Comparison of ENCODE assay signal across 8 cellular contexts in genomic region chr20:16069416-16070010, GRCh38.
DNase-seq lines count a peak whose midpoint lies in the region; ATAC-seq, FAIRE-seq and TF ChIP-seq lines count a peak whose summit lies in the region.
"Had no signal": no experiment of that assay in that cellular context is flagged by ENCODE, and none has a peak within 500 bp of the region (broad histone marks: within the 10 kb centered on the region; RNA-seq: fewer than 3 reads in every experiment).

No MANE protein-coding gene starts in this region.

- no peaks in the 10 kb centered on the region for H3K27me3 Mint-ChIP-seq in natural killer cell (ENCODE audit: low read depth in 2 of 2)
- H3K27me3 Mint-ChIP-seq: activated T-cell treated with anti-CD3 and anti-CD28 coated beads, Interleukin-2, amount 50 U/mL, for 24 hours had no signal

- peaks cover 0 to 22% (median 1%) of the 10 kb centered on the region in 6 donors for H3K4me1 ChIP-seq in spleen

- H3K9me3 Mint-ChIP-seq in natural killer cell = peaks cover 0 to 2% of the 10 kb centered on the region in 2 donors

- no peaks in the 10 kb centered on the region for H3K36me3 Mint-ChIP-seq in natural killer cell

- FAIRE-seq in GM19239 (lab: Jason Lieb, UNC) = peak; percentile 76

- peak; percentile 91 for ATAC-seq in HG02759 (IDR thresholded peaks at IDR 0.05; ENCODE audit: unreplicated experiment)
- ATAC-seq in HG03558 (IDR thresholded peaks at IDR 0.05; ENCODE audit: extremely low read depth, unreplicated experiment) = peak; percentile 86
- ATAC-seq in natural killer cell = no peak

- intact Hi-C loops in spleen (cut with DNase I; ENCODE audit: low total_unique reads) = no loop called here
- intact Hi-C loops in natural killer cell (cut with micrococcal nuclease) = no loop called here

- no peak overlapping the region for H3K4me3 Mint-ChIP-seq in natural killer cell
- H3K4me3 Mint-ChIP-seq: activated T-cell treated with anti-CD3 and anti-CD28 coated beads, Interleukin-2, amount 50 U/mL, for 24 hours had no signal

- DNase-seq in GM19239 (ENCODE audit: insufficient read length, low spot score) (peak; percentile 8), spleen (no peak), retina (no peak), natural killer cell (no peak), NCI-H1092 treated with DMSO at 0.1 percent for 48 hours (lab: John Stamatoyannopoulos, UW) (no peak)
- DNase-seq: activated T-cell treated with anti-CD3 and anti-CD28 coated beads, Interleukin-2, amount 50 U/mL, for 24 hours had no signal

- no peak for TF ChIP-seq POLR2A in spleen (IDR thresholded peaks at IDR 0.05)

- peaks cover 0 to 14% (median 9%) of the 10 kb centered on the region in 8 donors for H3K9me3 ChIP-seq in spleen

- H3K4me1 Mint-ChIP-seq in natural killer cell = no peaks in the 10 kb centered on the region

- TF ChIP-seq CTCF in spleen (IDR thresholded peaks at IDR 0.05 in 8 of 11, conservative IDR thresholded peaks at IDR 0.05 in 3 of 11) (no peak), natural killer cell (IDR thresholded peaks at IDR 0.05) (no peak)

- no peak overlapping the region for H3K4me3 ChIP-seq in spleen

- no peak overlapping the region for H3K27ac Mint-ChIP-seq in natural killer cell
- H3K27ac Mint-ChIP-seq: activated T-cell treated with anti-CD3 and anti-CD28 coated beads, Interleukin-2, amount 50 U/mL, for 24 hours had no signal

- 95 to 100% (median 98%) methylated on average over 1 of the region's 1 CpG for WGBS in spleen, 5 donors

- no peaks in the 10 kb centered on the region for H3K36me3 ChIP-seq in spleen

- H3K27me3 ChIP-seq in spleen (replicated peaks in 1 of 7) = no peaks in the 10 kb centered on the region

- peak overlapping the region; percentile 22 to 60 (median 50) for H3K27ac ChIP-seq in spleen

Comparison
In these comparisons a context has a peak if more than half of its experiments do, and no peak if none do; other contexts are left out.
1. ATAC-seq: peak in HG02759 (single experiment) and HG03558 (single experiment); none in natural killer cell (0 of 3).